ENCODE assay signal across 8 cellular contexts in the genomic region with DNA sequence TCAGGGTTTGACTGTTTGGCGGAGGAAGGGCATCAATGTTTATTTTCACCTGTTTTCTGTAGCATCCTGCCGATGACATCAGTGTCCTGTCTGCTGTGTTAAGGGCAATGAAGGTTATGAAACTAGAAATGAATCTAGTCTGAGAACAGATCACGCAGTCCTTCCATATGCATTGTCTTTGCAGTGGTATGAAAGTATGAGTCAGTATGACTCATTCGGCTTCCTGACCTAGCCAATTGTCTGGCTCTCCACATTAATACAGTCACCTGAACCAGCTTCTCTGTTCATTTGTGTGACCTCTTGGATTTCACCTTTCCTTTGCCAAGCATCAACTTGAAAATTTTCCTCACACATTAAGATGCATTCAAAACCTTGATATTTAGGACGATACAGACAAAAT.
DNase-seq lines count a peak whose midpoint lies in the region; ATAC-seq and TF ChIP-seq lines count a peak whose summit lies in the region.

No MANE protein-coding gene starts in this region.

- peak; percentile 93 for DNase-seq in HCEC 1CT
- peak; percentile 95 for DNase-seq in MM.1S
- DNase-seq in epidermal melanocyte (ENCODE audit: insufficient read length, low spot score), result peak; percentile 34
- no peak for DNase-seq in NCI-H1092 (lab: John Stamatoyannopoulos, UW)
- no peak for DNase-seq in cardiac septum (ENCODE audit: low spot score)
- no peak for DNase-seq in effector memory CD8-positive, alpha-beta T cell
- no peak for DNase-seq in hypothalamus (lab: John Stamatoyannopoulos, UW)

- H2AFZ ChIP-seq in MM.1S (ENCODE audit: low read length), result no peak overlapping the region

- no peak for TF ChIP-seq CTCF in MM.1S (IDR thresholded peaks at IDR 0.05; ENCODE audit: low read length)

- no peaks in the 10 kb centered on the region for H3K9me3 ChIP-seq in MM.1S (replicated peaks; ENCODE audit: insufficient read depth, low read length)

- peaks cover 8 to 12% of the 10 kb centered on the region in 2 donors for H3K9me3 Mint-ChIP-seq in effector memory CD8-positive, alpha-beta T cell

- H3K4me3 ChIP-seq in MM.1S (ENCODE audit: low read length), result no peak overlapping the region

- peaks cover 7% of the 10 kb centered on the region; the same call in 1 of the 2 replicates for H3K27me3 ChIP-seq in MM.1S (replicated peaks; ENCODE audit: insufficient read depth, low read length)

- H3K4me2 ChIP-seq in MM.1S (ENCODE audit: low read depth, low read length), result peak overlapping the region; percentile 18; the same call in 1 of the 2 replicates

- H3K27me3 Mint-ChIP-seq in effector memory CD8-positive, alpha-beta T cell, result no peaks in the 10 kb centered on the region

- 0 out of 2 replicates have a peak, but pooled peaks cover 5% of the 10 kb centered on the region for H3F3A ChIP-seq in MM.1S (ENCODE audit: insufficient read depth, low read length)

- no peak overlapping the region for H3K27ac Mint-ChIP-seq in effector memory CD8-positive, alpha-beta T cell

- H3K9me2 ChIP-seq in MM.1S (replicated peaks; ENCODE audit: insufficient read depth, low read length), result no peaks in the 10 kb centered on the region

- no peaks in the 10 kb centered on the region for H3K4me1 Mint-ChIP-seq in effector memory CD8-positive, alpha-beta T cell (ENCODE audit: low read depth in 2 of 2)

- H3K9ac ChIP-seq in MM.1S (ENCODE audit: low read length), result no peak overlapping the region

- peak overlapping the region; percentile 39; the same call in 1 of the 2 replicates for H3K27ac ChIP-seq in MM.1S (ENCODE audit: low read length)

- intact Hi-C loops in cardiac septum (cut with DNase I), result no loop called here

- no peaks in the 10 kb centered on the region for H4K20me1 ChIP-seq in MM.1S (ENCODE audit: insufficient read depth, low read length)

- no peak overlapping the region for H3K4me3 Mint-ChIP-seq in effector memory CD8-positive, alpha-beta T cell

- H3K36me3 Mint-ChIP-seq in effector memory CD8-positive, alpha-beta T cell (ENCODE audit: insufficient read depth), result no peaks in the 10 kb centered on the region

- no peaks in the 10 kb centered on the region for H3K36me3 ChIP-seq in MM.1S (replicated peaks; ENCODE audit: insufficient read depth, low read length)

- H3K79me2 ChIP-seq in MM.1S (ENCODE audit: low read length), result no peaks in the 10 kb centered on the region

- peak; percentile 98 for ATAC-seq in GM18508 (IDR thresholded peaks at IDR 0.05; ENCODE audit: insufficient read depth, unreplicated experiment)
- ATAC-seq in effector memory CD8-positive, alpha-beta T cell (replicated peaks), result no peak

- peaks cover 17% of the 10 kb centered on the region for H3K4me1 ChIP-seq in MM.1S (ENCODE audit: low read length)

Comparison
In these comparisons a context has a peak if more than half of its experiments do, and no peak if none do; other contexts are left out.
1. DNase-seq: peak in HCEC 1CT (single experiment), MM.1S (single experiment) and epidermal melanocyte (single experiment); none in NCI-H1092 (single experiment), cardiac septum (single experiment), effector memory CD8-positive, alpha-beta T cell (0 of 3) and hypothalamus (0 of 51).